Comparison of ENCODE assay signal across 14 cellular contexts in genomic region chr1:81811757-81812371, GRCh38. TPM values are rescaled to one million over a fixed set of nuclear protein-coding genes. Genes with fewer than 3 reads are reported as not detected.
DNase-seq lines count a peak whose midpoint lies in the region; TF ChIP-seq lines count a peak whose summit lies in the region.
"Had no signal": no experiment of that assay in that cellular context is flagged by ENCODE, and none has a peak within 500 bp of the region (broad histone marks: within the 10 kb centered on the region; RNA-seq: fewer than 3 reads in every experiment).

No MANE protein-coding gene starts in this region.

- peaks cover 0 to 34% (median 24%) of the 10 kb centered on the region in 4 donors for H3K4me1 ChIP-seq in liver (ENCODE audit: control insufficient read depth in 4 of 4, insufficient read depth in 4 of 4, low read length in 3 of 4)

- TF ChIP-seq RAD21 in liver (IDR thresholded peaks at IDR 0.05): peak; percentile 68 to 69

- H3K4me3 Mint-ChIP-seq in MCF 10A (ENCODE audit: unreplicated experiment): no peak overlapping the region

- H3K27me3 ChIP-seq in BJ (ENCODE audit: control insufficient read depth, insufficient read depth, low read length): no peaks in the 10 kb centered on the region
- H3K27me3 ChIP-seq in liver (ENCODE audit: control insufficient read depth in 4 of 4, insufficient read depth in 4 of 4, low read length in 3 of 4): no peaks in the 10 kb centered on the region

- no peak for DNase-seq in BJ (ENCODE audit: low read depth)
- peak; percentile 27 for DNase-seq in HT-29 (ENCODE audit: low spot score)
- DNase-seq in MCF 10A (ENCODE audit: unreplicated experiment): no peak
- no peak for DNase-seq in NCI-H774 (lab: John Stamatoyannopoulos, UW)
- DNase-seq in D341Med (ENCODE audit: low spot score): no peak
- no peak for DNase-seq in T-helper 2 cell
- DNase-seq in NCI-H510A (lab: John Stamatoyannopoulos, UW): no peak
- DNase-seq: activated CD4-positive, alpha-beta T cell treated with anti-CD3 and anti-CD28 coated beads, Interleukin-2, amount 50 U/mL, for 48 hours; activated naive CD4-positive, alpha-beta T cell treated with anti-CD3 and anti-CD28 coated beads, Interleukin-2, amount 50 U/mL, for 16 hours; DND-41; effector CD8-positive, alpha-beta T cell; islet precursor cell; occipital lobe had no signal

- H3K27ac ChIP-seq in liver (ENCODE audit: low read depth in 1 of 2, low read length in 2 of 2): peak overlapping the region; percentile 34 to 67

- H3K36me3 Mint-ChIP-seq in MCF 10A (ENCODE audit: insufficient read depth, unreplicated experiment): no peaks in the 10 kb centered on the region

- no TSS peak for BruUV-seq in MCF 10A (replicated peaks; lab: Mats Ljungman, UMichigan)

- TF ChIP-seq CTCF in BJ (IDR thresholded peaks at IDR 0.05; ENCODE audit: insufficient read depth, low read depth, low read length): peak; percentile 18; the same call in 1 of the 2 replicates
- TF ChIP-seq CTCF in MCF 10A (IDR thresholded peaks at IDR 0.05; ENCODE audit: unreplicated experiment): peak; percentile 37
- TF ChIP-seq CTCF in liver (IDR thresholded peaks at IDR 0.05; ENCODE audit: low read depth, low read length, missing input control): peak; percentile 28

- H3K4me3 ChIP-seq in BJ (ENCODE audit: low read depth, low read length) (no peak overlapping the region), liver (ENCODE audit: low read depth in 1 of 3, low read length in 3 of 3) (no peak overlapping the region)

- no peaks in the 10 kb centered on the region for H3K9me3 ChIP-seq in liver (ENCODE audit: control insufficient read depth in 4 of 4, low read length in 3 of 4)

- peaks cover 11% of the 10 kb centered on the region for H3K27me3 Mint-ChIP-seq in MCF 10A (ENCODE audit: insufficient read depth, unreplicated experiment)

- intact Hi-C loops in MCF 10A (cut with micrococcal nuclease): loop anchor here (10.0 kb wide), 1 partner anchor 623 kb away; no protein-coding TSS in a partner anchor

- POLR2A ChIA-PET in BJ (lab: Charles Lee) (no interaction called here), MCF 10A (lab: Yijun Ruan, JAX) (interaction anchor here (1.2 to 3.5 kb wide), 2 partner anchors 10 to 65 kb away, joined by 3 to 56 read pairs; partner anchors contain the start of gene ADGRL2)

- H3K36me3 ChIP-seq in BJ (ENCODE audit: control insufficient read depth, insufficient read depth, low read length) (no peaks in the 10 kb centered on the region), liver (ENCODE audit: control insufficient read depth in 4 of 4, insufficient read depth in 3 of 4, low read depth in 1 of 4, low read length in 3 of 4) (no peaks in the 10 kb centered on the region)

- no peak overlapping the region for H3K27ac Mint-ChIP-seq in MCF 10A (ENCODE audit: low read depth, unreplicated experiment)

- H3K9me3 Mint-ChIP-seq in MCF 10A (ENCODE audit: unreplicated experiment): no peaks in the 10 kb centered on the region

- CTCF ChIA-PET in BJ (lab: Yijun Ruan, JAX) (no interaction called here), MCF 10A (lab: Yijun Ruan, JAX) (interaction anchor here (0.6 to 1.2 kb wide), 5 partner anchors 10 to 512 kb away, joined by 3 to 6 read pairs (median 4); no protein-coding TSS in a partner anchor)

- WGBS in liver: 27% methylated on average over 3 of the region's 3 CpGs

- H3K9ac ChIP-seq in liver (ENCODE audit: low read depth in 1 of 2, low read length in 2 of 2): peak overlapping the region in 1 of 2 donors; percentile 19

- H3K4me1 Mint-ChIP-seq in MCF 10A (ENCODE audit: insufficient read depth, unreplicated experiment): peaks cover 5% of the 10 kb centered on the region

TF ChIP-seq in liver, 16 proteins besides CTCF, POLR2A, EP300 and RAD21:
- TF ChIP-seq TAF1 (conservative IDR thresholded peaks at IDR 0.05): no peak
- TF ChIP-seq FOXA1 (IDR thresholded peaks at IDR 0.05): no peak
- TF ChIP-seq GABPA (IDR thresholded peaks at IDR 0.05 in 1 of 2, conservative IDR thresholded peaks at IDR 0.05 in 1 of 2): no peak
- TF ChIP-seq, protein P1, sequence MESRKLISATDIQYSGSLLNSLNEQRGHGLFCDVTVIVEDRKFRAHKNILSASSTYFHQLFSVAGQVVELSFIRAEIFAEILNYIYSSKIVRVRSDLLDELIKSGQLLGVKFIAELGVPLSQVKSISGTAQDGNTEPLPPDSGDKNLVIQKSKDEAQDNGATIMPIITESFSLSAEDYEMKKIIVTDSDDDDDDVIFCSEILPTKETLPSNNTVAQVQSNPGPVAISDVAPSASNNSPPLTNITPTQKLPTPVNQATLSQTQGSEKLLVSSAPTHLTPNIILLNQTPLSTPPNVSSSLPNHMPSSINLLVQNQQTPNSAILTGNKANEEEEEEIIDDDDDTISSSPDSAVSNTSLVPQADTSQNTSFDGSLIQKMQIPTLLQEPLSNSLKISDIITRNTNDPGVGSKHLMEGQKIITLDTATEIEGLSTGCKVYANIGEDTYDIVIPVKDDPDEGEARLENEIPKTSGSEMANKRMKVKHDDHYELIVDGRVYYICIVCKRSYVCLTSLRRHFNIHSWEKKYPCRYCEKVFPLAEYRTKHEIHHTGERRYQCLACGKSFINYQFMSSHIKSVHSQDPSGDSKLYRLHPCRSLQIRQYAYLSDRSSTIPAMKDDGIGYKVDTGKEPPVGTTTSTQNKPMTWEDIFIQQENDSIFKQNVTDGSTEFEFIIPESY (IDR thresholded peaks at IDR 0.05): no peak
- TF ChIP-seq, protein P2, sequence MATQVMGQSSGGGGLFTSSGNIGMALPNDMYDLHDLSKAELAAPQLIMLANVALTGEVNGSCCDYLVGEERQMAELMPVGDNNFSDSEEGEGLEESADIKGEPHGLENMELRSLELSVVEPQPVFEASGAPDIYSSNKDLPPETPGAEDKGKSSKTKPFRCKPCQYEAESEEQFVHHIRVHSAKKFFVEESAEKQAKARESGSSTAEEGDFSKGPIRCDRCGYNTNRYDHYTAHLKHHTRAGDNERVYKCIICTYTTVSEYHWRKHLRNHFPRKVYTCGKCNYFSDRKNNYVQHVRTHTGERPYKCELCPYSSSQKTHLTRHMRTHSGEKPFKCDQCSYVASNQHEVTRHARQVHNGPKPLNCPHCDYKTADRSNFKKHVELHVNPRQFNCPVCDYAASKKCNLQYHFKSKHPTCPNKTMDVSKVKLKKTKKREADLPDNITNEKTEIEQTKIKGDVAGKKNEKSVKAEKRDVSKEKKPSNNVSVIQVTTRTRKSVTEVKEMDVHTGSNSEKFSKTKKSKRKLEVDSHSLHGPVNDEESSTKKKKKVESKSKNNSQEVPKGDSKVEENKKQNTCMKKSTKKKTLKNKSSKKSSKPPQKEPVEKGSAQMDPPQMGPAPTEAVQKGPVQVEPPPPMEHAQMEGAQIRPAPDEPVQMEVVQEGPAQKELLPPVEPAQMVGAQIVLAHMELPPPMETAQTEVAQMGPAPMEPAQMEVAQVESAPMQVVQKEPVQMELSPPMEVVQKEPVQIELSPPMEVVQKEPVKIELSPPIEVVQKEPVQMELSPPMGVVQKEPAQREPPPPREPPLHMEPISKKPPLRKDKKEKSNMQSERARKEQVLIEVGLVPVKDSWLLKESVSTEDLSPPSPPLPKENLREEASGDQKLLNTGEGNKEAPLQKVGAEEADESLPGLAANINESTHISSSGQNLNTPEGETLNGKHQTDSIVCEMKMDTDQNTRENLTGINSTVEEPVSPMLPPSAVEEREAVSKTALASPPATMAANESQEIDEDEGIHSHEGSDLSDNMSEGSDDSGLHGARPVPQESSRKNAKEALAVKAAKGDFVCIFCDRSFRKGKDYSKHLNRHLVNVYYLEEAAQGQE (IDR thresholded peaks at IDR 0.05): no peak
- TF ChIP-seq YY1 (IDR thresholded peaks at IDR 0.05): no peak
- TF ChIP-seq HNF4G (IDR thresholded peaks at IDR 0.05): no peak
- no peak for TF ChIP-seq RXRA (IDR thresholded peaks at IDR 0.05)
- TF ChIP-seq FOXA2 (IDR thresholded peaks at IDR 0.05): no peak
- no peak for TF ChIP-seq SP1 (IDR thresholded peaks at IDR 0.05)
- TF ChIP-seq ATF3 (IDR thresholded peaks at IDR 0.05): no peak
- TF ChIP-seq, protein P3, sequence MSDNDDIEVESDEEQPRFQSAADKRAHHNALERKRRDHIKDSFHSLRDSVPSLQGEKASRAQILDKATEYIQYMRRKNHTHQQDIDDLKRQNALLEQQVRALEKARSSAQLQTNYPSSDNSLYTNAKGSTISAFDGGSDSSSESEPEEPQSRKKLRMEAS (IDR thresholded peaks at IDR 0.05): no peak
- TF ChIP-seq EGR1 (IDR thresholded peaks at IDR 0.05; ENCODE audit: low read depth in 2 of 2): no peak
- no peak for TF ChIP-seq JUND (IDR thresholded peaks at IDR 0.05)
- TF ChIP-seq NR2F2 (IDR thresholded peaks at IDR 0.05): no peak
- no peak for TF ChIP-seq HNF4A (conservative IDR thresholded peaks at IDR 0.05)

RNA-seq across cellular contexts. Expression of gene ADGRL2, which starts 11.1 kb away (rescaled TPM):
- polyA plus RNA-seq in BJ (2011; rRNA removed): 18.1 and 24.2 TPM in 2 replicates
- polyA minus RNA-seq in BJ (2011; rRNA and poly(A)+ RNA removed): 24.9 and 25.0 TPM in 2 replicates
- 0.97 TPM in 1 of 2 replicates, not detected in the other for total RNA-seq in HT-29 (2014; rRNA removed; shearing (Covaris generic))
- total RNA-seq in MCF 10A (2022): 3.0 and 3.4 TPM in 2 replicates
- total RNA-seq in liver: 10 to 100 TPM; 37.9 to 82.0 TPM
- polyA plus RNA-seq in liver: 10 to 100 TPM; 21.1 to 25.4 TPM
